Comparison of ENCODE assay signal across 23 cellular contexts in genomic region chr1:5729636-5730145, GRCh38.
"Had no signal": no experiment of that assay in that cellular context is flagged by ENCODE, and none has a peak within 500 bp of the region (broad histone marks: within the 10 kb centered on the region; RNA-seq: fewer than 3 reads in every experiment).

No MANE protein-coding gene starts in this region.

- H3K27me3 Mint-ChIP-seq: activated CD4-positive, alpha-beta T cell treated with anti-CD3 and anti-CD28 coated beads for 36 hours had no signal

- H3K4me1 Mint-ChIP-seq: activated CD4-positive, alpha-beta T cell treated with anti-CD3 and anti-CD28 coated beads for 36 hours; activated naive CD4-positive, alpha-beta T cell treated with anti-CD3 and anti-CD28 coated beads, Interleukin-2, amount 50 U/mL, for 24 hours had no signal

- H3K27me3 ChIP-seq: brain microvascular endothelial cell, cardiac muscle cell had no signal

- H3K36me3 ChIP-seq: brain microvascular endothelial cell, cardiac muscle cell had no signal

- H3K27ac ChIP-seq: brain microvascular endothelial cell, cardiac muscle cell, PC-9 had no signal

- H3K9me3 Mint-ChIP-seq: activated CD8-positive, alpha-beta T cell treated with anti-CD3 and anti-CD28 coated beads for 36 hours; activated naive CD4-positive, alpha-beta T cell treated with anti-CD3 and anti-CD28 coated beads, Interleukin-2, amount 50 U/mL, for 24 hours; activated T-cell treated with anti-CD3 and anti-CD28 coated beads, Interleukin-2, amount 50 U/mL, for 72 hours; activated T-helper 2 cell treated with anti-CD3 and anti-CD28 coated beads, Interferon-gamma antibody, Interleukin-2, Interleukin-4, amounts not matched to agents 10 μg/mL and 5 μg/mL and 100 μg/mL, durations not matched to agents 14 hours and 24 hours and 36 hours had no signal

- H3K27ac Mint-ChIP-seq: activated CD4-positive, alpha-beta T cell treated with anti-CD3 and anti-CD28 coated beads for 36 hours; activated CD8-positive, alpha-beta T cell treated with anti-CD3 and anti-CD28 coated beads for 36 hours; activated naive CD4-positive, alpha-beta T cell treated with anti-CD3 and anti-CD28 coated beads, Interleukin-2, amount 50 U/mL, for 24 hours; activated T-cell treated with anti-CD3 and anti-CD28 coated beads, Interleukin-2, amount 50 U/mL, for 72 hours; activated T-helper 2 cell treated with anti-CD3 and anti-CD28 coated beads, Interferon-gamma antibody, Interleukin-2, Interleukin-4, amounts not matched to agents 10 μg/mL and 5 μg/mL and 100 μg/mL, durations not matched to agents 14 hours and 24 hours and 36 hours had no signal

- H3K4me3 Mint-ChIP-seq: activated CD4-positive, alpha-beta T cell treated with anti-CD3 and anti-CD28 coated beads for 36 hours; activated CD8-positive, alpha-beta T cell treated with anti-CD3 and anti-CD28 coated beads for 36 hours; activated naive CD4-positive, alpha-beta T cell treated with anti-CD3 and anti-CD28 coated beads, Interleukin-2, amount 50 U/mL, for 24 hours; activated T-cell treated with anti-CD3 and anti-CD28 coated beads, Interleukin-2, amount 50 U/mL, for 72 hours had no signal

- DNase-seq: activated CD4-positive, alpha-beta T cell treated with anti-CD3 and anti-CD28 coated beads for 36 hours; activated CD4-positive, CD25-positive, alpha-beta regulatory T cell; activated CD8-positive, alpha-beta memory T cell treated with anti-CD3 and anti-CD28 coated beads, Interleukin-2, amount 50 U/mL, for 4 hours; activated CD8-positive, alpha-beta T cell treated with anti-CD3 and anti-CD28 coated beads for 36 hours; activated naive CD4-positive, alpha-beta T cell; activated T-cell treated with anti-CD3 and anti-CD28 coated beads, Interleukin-2, amount 50 U/mL, for 72 hours; amygdala; brain microvascular endothelial cell; Karpas-422; MM.1S; NCI-H1105; NCI-H1436 treated with DMSO at 0.1 percent for 48 hours; NCI-H187; NCI-H2081; NCI-H524; PC-9; SIG-M5; T-helper 2 cell; T1000 had no signal

- FAIRE-seq: TTC549 had no signal

- H3K4me2 ChIP-seq: PC-9 had no signal

- H2AFZ ChIP-seq: PC-9 had no signal

- H3K4me3 ChIP-seq: cardiac muscle cell, PC-9 had no signal

- ATAC-seq: activated CD4-positive, alpha-beta T cell treated with anti-CD3 and anti-CD28 coated beads for 36 hours; activated CD8-positive, alpha-beta T cell treated with anti-CD3 and anti-CD28 coated beads for 36 hours; activated T-cell treated with anti-CD3 and anti-CD28 coated beads, Interleukin-2, amount 50 U/mL, for 72 hours had no signal

- H3K36me3 Mint-ChIP-seq: activated naive CD4-positive, alpha-beta T cell treated with anti-CD3 and anti-CD28 coated beads, Interleukin-2, amount 50 U/mL, for 24 hours had no signal
